In genomic region chr11:118912742-118913410, GRCh38 we compare ENCODE assay signal across 8 cellular contexts. TPM values are rescaled to one million over a fixed set of nuclear protein-coding genes. Genes with fewer than 3 reads are reported as not detected.
DNase-seq lines count a peak whose midpoint lies in the region; ATAC-seq and TF ChIP-seq lines count a peak whose summit lies in the region.

No MANE protein-coding gene starts in this region.

- no peaks in the 10 kb centered on the region for H3K27me3 ChIP-seq in H7 (ENCODE audit: control insufficient read depth, insufficient read depth, low read length)
- no peaks in the 10 kb centered on the region for H3K27me3 ChIP-seq in foreskin keratinocyte
- H3K27me3 ChIP-seq in smooth muscle cell (ENCODE audit: low read depth) = no peaks in the 10 kb centered on the region

- TF ChIP-seq CTCF in foreskin keratinocyte (conservative IDR thresholded peaks at IDR 0.05) = no peak
- no peak for TF ChIP-seq CTCF in smooth muscle cell (IDR thresholded peaks at IDR 0.05; ENCODE audit: borderline replicate concordance, insufficient read depth, poor library complexity, severe bottlenecking)

- H3K9ac ChIP-seq in smooth muscle cell (ENCODE audit: low read depth) = peak overlapping the region; percentile 94

- H3K27ac Mint-ChIP-seq in T-helper 17 cell = peak overlapping the region; percentile 98

- H3F3A ChIP-seq in smooth muscle cell (ENCODE audit: low read depth) = peaks cover 51% of the 10 kb centered on the region

- peak overlapping the region; percentile 93 for H3K4me3 Mint-ChIP-seq in T-helper 17 cell

- ATAC-seq in T-helper 17 cell = no peak
- ATAC-seq in foreskin keratinocyte = no peak
- ATAC-seq in GM19463 (IDR thresholded peaks at IDR 0.05; ENCODE audit: unreplicated experiment) = no peak

- H3K9me3 ChIP-seq in T-helper 17 cell (ENCODE audit: control insufficient read depth, low read length, poor library complexity, severe bottlenecking) (no peaks in the 10 kb centered on the region), smooth muscle cell (replicated peaks; ENCODE audit: low read depth) (no peaks in the 10 kb centered on the region)

- H3K79me2 ChIP-seq in smooth muscle cell (ENCODE audit: low read depth) = peaks cover 57% of the 10 kb centered on the region

- peak overlapping the region; percentile 12; the same call in 1 of the 2 replicates for H3K4me3 ChIP-seq in H7 (ENCODE audit: insufficient read depth, low read depth, low read length)
- H3K4me3 ChIP-seq in smooth muscle cell = no peak overlapping the region

- no peak overlapping the region for H2AFZ ChIP-seq in smooth muscle cell (ENCODE audit: low read depth)

- 38% methylated on average over 12 of the region's 12 CpGs for WGBS in smooth muscle cell (ENCODE audit: low lambda C conversion rate)

- H3K4me1 ChIP-seq in foreskin keratinocyte = peaks cover 65% of the 10 kb centered on the region
- H3K4me1 ChIP-seq in smooth muscle cell (ENCODE audit: low read depth) = peaks cover 89% of the 10 kb centered on the region

- no peaks in the 10 kb centered on the region for H3K27me3 Mint-ChIP-seq in T-helper 17 cell

- H3K36me3 ChIP-seq in H7 (replicated peaks; ENCODE audit: control insufficient read depth, insufficient read depth, low read length) (peaks cover 2% of the 10 kb centered on the region), smooth muscle cell (ENCODE audit: low read depth) (no peaks in the 10 kb centered on the region)

- DNase-seq in H7 (no peak), T-helper 17 cell (peak in 1 of 3 donors; percentile 42), foreskin keratinocyte (peak in 1 of 2 donors; percentile 61), smooth muscle cell (lab: John Stamatoyannopoulos, UW; ENCODE audit: unreplicated experiment) (no peak), occipital lobe (lab: John Stamatoyannopoulos, UW) (no peak), AG08395 (ENCODE audit: low spot score) (no peak)
- DNase-seq in stimulated activated CD4-positive, alpha-beta T cell treated with anti-CD3 and anti-CD28 coated beads, Interleukin-2, amount 100 ng/mL, for 48 hours = no peak

- peak overlapping the region; percentile 79 for H3K4me2 ChIP-seq in smooth muscle cell

- peaks cover 11% of the 10 kb centered on the region for H4K20me1 ChIP-seq in smooth muscle cell (ENCODE audit: low read depth)

- H3K4me1 Mint-ChIP-seq in T-helper 17 cell = peaks cover 64% of the 10 kb centered on the region

- no peaks in the 10 kb centered on the region for H3K36me3 Mint-ChIP-seq in T-helper 17 cell (ENCODE audit: low read depth)

- H3K27ac ChIP-seq in foreskin keratinocyte (peak overlapping the region; percentile 98), smooth muscle cell (ENCODE audit: low read depth) (peak overlapping the region; percentile 100)

RNA-seq across cellular contexts. Expression of gene BCL9L, which starts 12.8 kb away (rescaled TPM):
- 15.8 and 18.5 TPM in 2 replicates for total RNA-seq in H7 (2014; rRNA removed; shearing (Covaris generic))
- total RNA-seq in T-helper 17 cell (100 to 1,000 TPM; 186 to 204 TPM), foreskin keratinocyte (54.6 and 61.4 TPM in 2 replicates), smooth muscle cell (10.5 and 10.8 TPM in 2 replicates), occipital lobe (11.5 TPM)
- polyA plus RNA-seq in foreskin keratinocyte (22.1 and 22.9 TPM in 2 replicates), smooth muscle cell (11.4 and 19.0 TPM in 2 replicates)

RNA-seq across cellular contexts. Expression of gene CXCR5, which starts 29.2 kb away (rescaled TPM):
- 0.04 TPM in 1 of 2 replicates, not detected in the other for total RNA-seq in H7 (2014; rRNA removed; shearing (Covaris generic))
- total RNA-seq in T-helper 17 cell (10 to 100 TPM; 11.1 to 15.0 TPM), foreskin keratinocyte (not detected in 2 replicates), smooth muscle cell (not detected in 2 replicates), occipital lobe (not detected)
- polyA plus RNA-seq in foreskin keratinocyte (0.01 TPM in 1 of 2 replicates, not detected in the other), smooth muscle cell (1.6 TPM in 1 of 2 replicates, not detected in the other)

RNA-seq across cellular contexts. Expression of gene UPK2, which starts 43.2 kb away (rescaled TPM):
- total RNA-seq in H7 (2014; rRNA removed; shearing (Covaris generic)) = 0.21 TPM in 1 of 2 replicates, not detected in the other
- total RNA-seq in T-helper 17 cell = not detected
- 0.11 and 0.20 TPM in 2 replicates for total RNA-seq in foreskin keratinocyte
- polyA plus RNA-seq in foreskin keratinocyte = 0.25 and 0.32 TPM in 2 replicates
- total RNA-seq in smooth muscle cell = not detected in 2 replicates
- polyA plus RNA-seq in smooth muscle cell = 1.4 and 2.5 TPM in 2 replicates
- total RNA-seq in occipital lobe = not detected

RNA-seq across cellular contexts. Expression of gene FOXR1, which starts 58.7 kb away (rescaled TPM):
- not detected in 2 replicates for total RNA-seq in H7 (2014; rRNA removed; shearing (Covaris generic))
- not detected for total RNA-seq in T-helper 17 cell
- not detected in 2 replicates for total RNA-seq in foreskin keratinocyte
- polyA plus RNA-seq in foreskin keratinocyte = not detected in 2 replicates
- not detected in 2 replicates for total RNA-seq in smooth muscle cell
- polyA plus RNA-seq in smooth muscle cell = not detected in 2 replicates
- total RNA-seq in occipital lobe = 0.31 TPM

Comparison
In these comparisons a context has a peak if more than half of its experiments do, and no peak if none do; other contexts are left out.
1. RNA of gene CXCR5, which starts 29.2 kb away (total RNA-seq): 11.1 to 15.0 TPM in T-helper 17 cell; 0.04 TPM in H7, not detected in foreskin keratinocyte, not detected in smooth muscle cell and not detected in occipital lobe (single experiment); every median in the first group is over 10 times any median in the second.